9 cellular contexts compared by ENCODE assay signal in the genomic region with DNA sequence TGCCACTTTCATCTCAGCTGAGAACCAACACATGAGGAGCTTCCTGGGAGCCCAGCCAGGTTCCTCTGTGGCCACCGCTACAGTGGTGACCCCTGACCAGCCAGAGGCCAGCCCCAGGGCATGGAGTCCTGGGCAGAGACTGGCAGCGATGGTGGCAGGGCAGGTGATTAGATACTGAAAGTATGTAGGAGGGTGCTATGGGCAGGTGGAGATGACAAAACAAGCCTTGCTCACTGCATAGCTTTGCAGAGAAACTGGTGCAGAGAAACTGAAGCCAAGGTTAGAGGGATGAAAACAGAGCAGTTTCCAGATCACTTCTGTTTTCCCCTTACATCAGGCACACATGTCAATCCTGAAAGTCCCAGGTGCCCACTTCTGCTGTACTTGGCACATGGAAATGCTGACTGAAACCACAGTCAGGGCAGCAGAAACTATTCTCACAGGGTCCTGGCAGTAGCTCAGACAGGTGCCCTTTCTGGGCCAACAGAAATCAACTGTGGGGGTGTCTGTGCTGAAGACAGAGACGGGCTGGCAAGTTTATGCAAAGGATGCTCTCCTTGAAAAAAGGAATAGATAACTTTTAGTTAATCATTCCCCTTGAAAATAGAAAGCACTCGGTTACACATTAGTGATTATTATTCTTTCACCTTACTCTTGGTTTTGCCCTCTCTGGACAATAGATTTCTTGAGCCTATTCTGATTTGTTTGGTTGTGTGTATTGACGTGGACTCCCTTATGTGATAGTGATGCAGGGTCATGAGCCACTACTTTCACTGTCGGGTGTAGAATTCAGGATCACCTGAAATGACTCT.
A peak's percentile ranks its signal among the peaks of the same experiment; 100 is the strongest.
DNase-seq lines count a peak whose midpoint lies in the region; ATAC-seq and TF ChIP-seq lines count a peak whose summit lies in the region.
"Had no signal": no experiment of that assay in that cellular context is flagged by ENCODE, and none has a peak within 500 bp of the region (broad histone marks: within the 10 kb centered on the region; RNA-seq: fewer than 3 reads in every experiment).

No MANE protein-coding gene starts in this region.

- no peaks in the 10 kb centered on the region for H3K36me3 Mint-ChIP-seq in activated T-cell treated with anti-CD3 and anti-CD28 coated beads, Interleukin-2, amount 50 U/mL, for 24 hours (ENCODE audit: low read depth)

- H3K27ac ChIP-seq in Panc1 (ENCODE audit: low read length) (no peak overlapping the region), thymus (ENCODE audit: low read depth) (peak overlapping the region; percentile 95), A673 (ENCODE audit: low read depth, low read length, poor library complexity, severe bottlenecking) (no peak overlapping the region)

- 78% methylated on average over 6 of the region's 6 CpGs for WGBS in thymus

- H3K27ac Mint-ChIP-seq in activated T-cell treated with anti-CD3 and anti-CD28 coated beads, Interleukin-2, amount 50 U/mL, for 24 hours = peak overlapping the region; percentile 62

- H3K27me3 Mint-ChIP-seq in activated T-cell treated with anti-CD3 and anti-CD28 coated beads, Interleukin-2, amount 50 U/mL, for 24 hours = no peaks in the 10 kb centered on the region

- POLR2A ChIA-PET in Panc1 (lab: Charles Lee) (no interaction called here), A673 (lab: Charles Lee; ENCODE audit: low non-redundant PET) (no interaction called here)

- H3K4me3 Mint-ChIP-seq in activated T-cell treated with anti-CD3 and anti-CD28 coated beads, Interleukin-2, amount 50 U/mL, for 24 hours = peak overlapping the region; percentile 21

- intact Hi-C loops in Panc1 (cut with micrococcal nuclease; ENCODE audit: unreplicated experiment) (no loop called here), A673 (cut with micrococcal nuclease; ENCODE audit: unreplicated experiment) (no loop called here)

- no peaks in the 10 kb centered on the region for H3K4me1 ChIP-seq in Panc1 (ENCODE audit: control insufficient read depth, insufficient read depth, low read length)
- peaks cover 29% of the 10 kb centered on the region for H3K4me1 ChIP-seq in thymus (ENCODE audit: control insufficient read depth, insufficient read depth, low read length)
- H3K4me1 ChIP-seq in A673 (ENCODE audit: insufficient read depth, low read length, poor library complexity, severe bottlenecking) = no peaks in the 10 kb centered on the region

- H3K4me3 ChIP-seq in Panc1 (ENCODE audit: low read depth in 2 of 2, low read length in 2 of 2) (no peak overlapping the region), thymus (ENCODE audit: low read length) (no peak overlapping the region), A673 (ENCODE audit: low read depth, low read length, poor library complexity, severe bottlenecking) (no peak overlapping the region)

- BruUV-seq in Panc1 (replicated peaks; lab: Mats Ljungman, UMichigan) (no TSS peak), A673 (replicated peaks; lab: Mats Ljungman, UMichigan) (no TSS peak)

- H3K36me3 ChIP-seq in Panc1 (ENCODE audit: control insufficient read depth, insufficient read depth, low read length) (no peaks in the 10 kb centered on the region), thymus (ENCODE audit: control insufficient read depth, insufficient read depth) (no peaks in the 10 kb centered on the region), A673 (ENCODE audit: insufficient read depth, low read length, poor library complexity, severe bottlenecking) (no peaks in the 10 kb centered on the region)

- in situ Hi-C loops in Panc1 (cut with HindIII; ENCODE audit: low pct_unique_long_range_greater_than_20kb, low sequenced_read_pairs) = no loop called here

- H3K9me3 ChIP-seq in Panc1 (ENCODE audit: control insufficient read depth, insufficient read depth, low read depth, low read length) (no peaks in the 10 kb centered on the region), thymus (ENCODE audit: control insufficient read depth) (no peaks in the 10 kb centered on the region), A673 (ENCODE audit: low read depth, low read length, poor library complexity, severe bottlenecking) (no peaks in the 10 kb centered on the region)

- peaks cover 53% of the 10 kb centered on the region for H3K4me1 Mint-ChIP-seq in activated T-cell treated with anti-CD3 and anti-CD28 coated beads, Interleukin-2, amount 50 U/mL, for 24 hours (ENCODE audit: low read depth)

- TF ChIP-seq CTCF in Panc1 (IDR thresholded peaks at IDR 0.05) = no peak
- TF ChIP-seq CTCF in A673 (conservative IDR thresholded peaks at IDR 0.05; ENCODE audit: low read depth, low read length) = no peak

- no peaks in the 10 kb centered on the region for H3K27me3 ChIP-seq in Panc1 (ENCODE audit: control insufficient read depth, insufficient read depth, low read length)
- H3K27me3 ChIP-seq in thymus (ENCODE audit: control insufficient read depth, insufficient read depth) = no peaks in the 10 kb centered on the region
- H3K27me3 ChIP-seq in A673 (replicated peaks; ENCODE audit: insufficient read depth, low read depth, low read length, poor library complexity) = no peaks in the 10 kb centered on the region

- peak; percentile 53 for DNase-seq in activated T-cell treated with anti-CD3 and anti-CD28 coated beads, Interleukin-2, amount 50 U/mL, for 24 hours
- DNase-seq in activated T-cell treated with anti-CD3 and anti-CD28 coated beads, Interleukin-2, amount 50 U/mL, for 1 hour = no peak
- no peak for DNase-seq in Panc1 (ENCODE audit: low read depth, low spot score)
- no peak for DNase-seq in NCI-H187 treated with DMSO at 0.1 percent for 48 hours (lab: John Stamatoyannopoulos, UW)
- DNase-seq in NCI-H1436 treated with DMSO at 0.1 percent for 48 hours (lab: John Stamatoyannopoulos, UW) = no peak
- no peak for DNase-seq in A673 (ENCODE audit: low spot score)
- DNase-seq: NCI-H1048 had no signal

- no peaks in the 10 kb centered on the region for H3K9me3 Mint-ChIP-seq in activated T-cell treated with anti-CD3 and anti-CD28 coated beads, Interleukin-2, amount 50 U/mL, for 24 hours

- ATAC-seq in HG02763 (IDR thresholded peaks at IDR 0.05; ENCODE audit: unreplicated experiment) (peak; percentile 87), Panc1 (peak; percentile 63; the same call in 1 of the 2 replicates)

- CTCF ChIA-PET in Panc1 (lab: Charles Lee) (no interaction called here), A673 (lab: Charles Lee) (no interaction called here)
